Comparison of ENCODE assay signal across 18 cellular contexts in the genomic region with DNA sequence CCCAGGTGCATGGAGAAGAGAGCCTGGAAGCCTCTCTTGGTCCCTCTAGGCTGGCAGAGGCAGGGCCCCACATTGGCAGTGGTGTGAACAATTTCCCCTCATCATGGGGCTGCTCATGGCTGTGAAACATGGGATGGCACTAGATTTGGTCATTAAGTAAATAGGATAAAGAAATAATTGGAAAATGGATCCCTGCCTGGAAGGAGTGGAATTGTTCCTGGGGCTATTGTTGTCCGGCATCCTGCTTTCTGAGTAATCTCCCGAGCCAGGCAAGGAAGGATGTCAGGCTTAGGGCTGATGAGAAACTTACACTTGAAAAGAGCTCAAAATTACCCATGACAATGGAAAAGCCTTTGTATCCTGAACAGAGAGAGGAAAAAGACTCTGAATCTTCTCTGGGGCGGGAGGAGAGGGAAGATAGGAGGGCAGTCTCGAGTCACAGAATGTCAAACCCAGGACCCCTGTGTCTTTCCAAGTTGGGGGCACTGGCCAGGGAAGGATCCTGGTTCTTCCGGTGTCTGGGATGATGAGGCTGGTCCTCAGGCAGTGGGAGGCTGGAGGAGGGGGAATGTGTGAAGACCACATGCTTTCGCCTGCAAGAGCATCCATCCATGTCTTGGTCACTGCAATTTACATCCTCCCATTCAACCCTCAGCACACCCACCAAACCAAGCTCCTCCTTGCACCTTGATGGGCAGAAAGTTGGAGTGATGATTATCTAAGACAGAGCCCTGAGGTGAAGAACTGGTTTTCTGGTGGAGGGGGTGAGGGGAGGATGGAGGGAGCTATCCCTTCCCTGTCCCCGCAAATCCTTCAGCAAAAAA. TPM values are rescaled to one million over a fixed set of nuclear protein-coding genes. Genes with fewer than 3 reads are reported as not detected.
DNase-seq lines count a peak whose midpoint lies in the region; ATAC-seq, FAIRE-seq and TF ChIP-seq lines count a peak whose summit lies in the region.
"Had no signal": no experiment of that assay in that cellular context is flagged by ENCODE, and none has a peak within 500 bp of the region (broad histone marks: within the 10 kb centered on the region; RNA-seq: fewer than 3 reads in every experiment).

No MANE protein-coding gene starts in this region.

- no peak overlapping the region for H3K4me3 Mint-ChIP-seq in mesothelial cell of epicardium
- H3K4me3 Mint-ChIP-seq: activated CD4-positive, alpha-beta T cell treated with anti-CD3 and anti-CD28 coated beads for 36 hours; IgD-negative memory B cell had no signal

- ATAC-seq in GM21381 (IDR thresholded peaks at IDR 0.05; ENCODE audit: unreplicated experiment) (no peak), GM18498 (IDR thresholded peaks at IDR 0.05; ENCODE audit: unreplicated experiment) (no peak)
- ATAC-seq: activated CD4-positive, alpha-beta T cell treated with anti-CD3 and anti-CD28 coated beads for 36 hours; activated naive CD4-positive, alpha-beta T cell treated with anti-CD3 and anti-CD28 coated beads, Interleukin-2, amount 50 U/mL, for 72 hours had no signal

- peak overlapping the region; percentile 23 for H3K4me3 ChIP-seq in HUES6 (ENCODE audit: low read depth, low read length)
- no peak overlapping the region for H3K4me3 ChIP-seq in bronchial epithelial cell (ENCODE audit: low read depth, low read length)
- H3K4me3 ChIP-seq in iPS-20b (ENCODE audit: low read length) = peak overlapping the region; percentile 41; the same call in 1 of the 2 replicates
- H3K4me3 ChIP-seq: prostate gland had no signal

- no peak overlapping the region for H3K27ac ChIP-seq in HUES6 (ENCODE audit: low read depth, low read length)
- H3K27ac ChIP-seq in iPS-20b (ENCODE audit: low read length) = no peak overlapping the region
- H3K27ac ChIP-seq: prostate gland had no signal

- DNase-seq in AG08395 (ENCODE audit: low spot score) = peak; percentile 23
- peak; percentile 92 for DNase-seq in bronchial epithelial cell (ENCODE audit: low read depth)
- no peak for DNase-seq in stimulated activated CD4-positive, alpha-beta T cell treated with anti-CD3 and anti-CD28 coated beads, Interleukin-2, amount 100 ng/mL, for 24 hours
- DNase-seq in mesothelial cell of epicardium (ENCODE audit: low spot score in 2 of 2, unreplicated experiment in 2 of 2) = no peak
- DNase-seq: activated CD4-positive, alpha-beta T cell treated with anti-CD3 and anti-CD28 coated beads for 36 hours; effector memory CD4-positive, alpha-beta T cell; NCI-H1092; NK-92 treated with Interleukin-12 subunit alpha and Interleukin-12 subunit beta, amount 100 ng/mL, for 24 hours had no signal

- H3K9me3 ChIP-seq in HUES6 (ENCODE audit: control insufficient read depth, insufficient read depth, low read depth, low read length) (no peaks in the 10 kb centered on the region), iPS-20b (ENCODE audit: insufficient read depth, low read depth, low read length) (no peaks in the 10 kb centered on the region)
- H3K9me3 ChIP-seq: prostate gland had no signal

- peak; percentile 80 for FAIRE-seq in bronchial epithelial cell (lab: Jason Lieb, UNC)
- FAIRE-seq: D721Med had no signal

- peaks cover 5% of the 10 kb centered on the region for H3K4me1 Mint-ChIP-seq in mesothelial cell of epicardium
- H3K4me1 Mint-ChIP-seq: activated CD4-positive, alpha-beta T cell treated with anti-CD3 and anti-CD28 coated beads for 36 hours; IgD-negative memory B cell had no signal

- H3K9me3 Mint-ChIP-seq in mesothelial cell of epicardium = no peaks in the 10 kb centered on the region
- H3K9me3 Mint-ChIP-seq: activated naive CD4-positive, alpha-beta T cell treated with anti-CD3 and anti-CD28 coated beads, Interleukin-2, amount 50 U/mL, for 72 hours had no signal

- peaks cover 74% of the 10 kb centered on the region for H3K27me3 Mint-ChIP-seq in mesothelial cell of epicardium (ENCODE audit: low read depth)

- no peak for TF ChIP-seq CTCF in bronchial epithelial cell (IDR thresholded peaks at IDR 0.05; ENCODE audit: insufficient read depth, low read length, severe bottlenecking)
- no peak for TF ChIP-seq CTCF in mesothelial cell of epicardium (IDR thresholded peaks at IDR 0.05; ENCODE audit: unreplicated experiment)

- H3K36me3 ChIP-seq in HUES6 (ENCODE audit: control insufficient read depth, insufficient read depth, low read length) = no peaks in the 10 kb centered on the region
- H3K36me3 ChIP-seq in bronchial epithelial cell (ENCODE audit: control insufficient read depth, insufficient read depth, low read length) = no peaks in the 10 kb centered on the region
- H3K36me3 ChIP-seq in iPS-20b (ENCODE audit: insufficient read depth, low read depth, low read length) = no peaks in the 10 kb centered on the region
- H3K36me3 ChIP-seq: prostate gland had no signal

- no peaks in the 10 kb centered on the region for H3K36me3 Mint-ChIP-seq in mesothelial cell of epicardium
- H3K36me3 Mint-ChIP-seq: activated naive CD4-positive, alpha-beta T cell treated with anti-CD3 and anti-CD28 coated beads, Interleukin-2, amount 50 U/mL, for 72 hours had no signal

- no peak overlapping the region for H3K27ac Mint-ChIP-seq in mesothelial cell of epicardium
- H3K27ac Mint-ChIP-seq: activated CD4-positive, alpha-beta T cell treated with anti-CD3 and anti-CD28 coated beads for 36 hours; activated naive CD4-positive, alpha-beta T cell treated with anti-CD3 and anti-CD28 coated beads, Interleukin-2, amount 50 U/mL, for 72 hours had no signal

- H3K9ac ChIP-seq in HUES6 (ENCODE audit: low read length) = peak overlapping the region; percentile 15
- H3K9ac ChIP-seq in iPS-20b (ENCODE audit: low read depth, low read length) = no peak overlapping the region

- H3K4me1 ChIP-seq in HUES6 (ENCODE audit: control insufficient read depth, insufficient read depth, low read length) (peaks cover 22% of the 10 kb centered on the region), iPS-20b (ENCODE audit: insufficient read depth, low read length) (peaks cover 18% of the 10 kb centered on the region)
- H3K4me1 ChIP-seq: prostate gland had no signal

- H3K27me3 ChIP-seq in HUES6 (ENCODE audit: control insufficient read depth, insufficient read depth, low read length) (peaks cover 12% of the 10 kb centered on the region), bronchial epithelial cell (ENCODE audit: control insufficient read depth, insufficient read depth, low read length) (no peaks in the 10 kb centered on the region), iPS-20b (ENCODE audit: insufficient read depth, low read length) (peaks cover 12% of the 10 kb centered on the region; the same call in 1 of the 2 replicates)

RNA-seq across cellular contexts. Expression of a gene that starts 27.1 kb away (rescaled TPM):
- total RNA-seq in bronchial epithelial cell (8.1 and 11.8 TPM in 2 replicates), mesothelial cell of epicardium (0.89 to 0.94 TPM (median 0.93 TPM) in 3 replicates)

RNA-seq across cellular contexts. Expression of a gene that starts 38.0 kb away (rescaled TPM):
- total RNA-seq in bronchial epithelial cell (not detected in 2 replicates), mesothelial cell of epicardium (not detected in 3 replicates)
- total RNA-seq: activated CD4-positive, alpha-beta T cell treated with anti-CD3 and anti-CD28 coated beads for 36 hours; activated naive CD4-positive, alpha-beta T cell treated with anti-CD3 and anti-CD28 coated beads, Interleukin-2, amount 50 U/mL, for 72 hours; cardiac septum; kidney epithelial cell had no signal

Comparison
In these comparisons a context has a peak if more than half of its experiments do, and no peak if none do; other contexts are left out.
1. DNase-seq: peak in AG08395 (single experiment) and bronchial epithelial cell (single experiment); none in stimulated activated CD4-positive, alpha-beta T cell treated with anti-CD3 and anti-CD28 coated beads, Interleukin-2, amount 100 ng/mL, for 24 hours (0 of 2) and mesothelial cell of epicardium (0 of 2).